ENCODE assay signal across 8 cellular contexts in the genomic region with DNA sequence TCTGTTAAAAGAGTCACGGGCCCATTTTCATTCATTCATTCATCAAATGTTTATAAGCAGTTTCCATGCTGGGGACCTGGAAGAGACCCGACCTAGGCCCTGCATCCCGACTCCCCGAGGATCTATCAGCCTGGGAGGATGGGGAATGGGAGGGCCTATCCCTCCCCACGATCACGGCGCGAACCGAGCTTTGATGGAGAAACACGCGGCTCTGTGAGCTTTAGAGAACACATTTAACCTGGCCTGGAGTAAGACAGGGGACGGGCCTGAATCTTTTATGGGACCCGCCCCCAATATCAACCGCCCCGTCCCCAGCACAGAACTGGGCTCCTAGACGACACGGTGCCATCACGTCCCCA. TPM values are rescaled to one million over a fixed set of nuclear protein-coding genes. Genes with fewer than 3 reads are reported as not detected.
DNase-seq lines count a peak whose midpoint lies in the region; ATAC-seq, FAIRE-seq and TF ChIP-seq lines count a peak whose summit lies in the region.

No MANE protein-coding gene starts in this region.

- peak overlapping the region; percentile 75 for H2AFZ ChIP-seq in DND-41 (ENCODE audit: low read depth, low read length)

- H3K9me3 ChIP-seq in DND-41 (ENCODE audit: insufficient read depth, low read length, severe bottlenecking) (no peaks in the 10 kb centered on the region), Peyer's patch (no peaks in the 10 kb centered on the region), esophagus muscularis mucosa (no peaks in the 10 kb centered on the region), psoas muscle (no peaks in the 10 kb centered on the region), pancreas (no peaks in the 10 kb centered on the region)

- peaks cover 21% of the 10 kb centered on the region for H3K79me2 ChIP-seq in DND-41 (ENCODE audit: insufficient read depth, low read length)

- no peak for TF ChIP-seq CTCF in DND-41 (IDR thresholded peaks at IDR 0.05; ENCODE audit: borderline replicate concordance, extremely low read depth, low read length, poor library complexity, severe bottlenecking)
- no peak for TF ChIP-seq CTCF in Peyer's patch (IDR thresholded peaks at IDR 0.05)
- no peak for TF ChIP-seq CTCF in esophagus muscularis mucosa (IDR thresholded peaks at IDR 0.05)
- TF ChIP-seq CTCF in psoas muscle (IDR thresholded peaks at IDR 0.05), result no peak
- TF ChIP-seq CTCF in pancreas (IDR thresholded peaks at IDR 0.05), result no peak

- peak overlapping the region; percentile 58 for H3K27ac ChIP-seq in DND-41 (ENCODE audit: low read length)
- H3K27ac ChIP-seq in Peyer's patch, result peak overlapping the region in 3 of 4 donors; percentile 33 to 41 (median 39)
- peak overlapping the region in 2 of 4 donors; percentile 38 to 46 for H3K27ac ChIP-seq in esophagus muscularis mucosa (replicated peaks in 1 of 4)
- H3K27ac ChIP-seq in psoas muscle, result no peak overlapping the region
- H3K27ac ChIP-seq in pancreas, result no peak overlapping the region

- H3K27me3 ChIP-seq in DND-41 (ENCODE audit: insufficient read depth, low read length, poor library complexity) (no peaks in the 10 kb centered on the region), Peyer's patch (no peaks in the 10 kb centered on the region), esophagus muscularis mucosa (peaks cover 0 to 12% (median 0%) of the 10 kb centered on the region in 4 donors), psoas muscle (ENCODE audit: insufficient read depth in 3 of 3, low read length in 2 of 3) (peaks cover 0 to 17% (median 0%) of the 10 kb centered on the region in 3 donors), pancreas (no peaks in the 10 kb centered on the region)

- peaks cover 12% of the 10 kb centered on the region; the same call in 1 of the 2 replicates for H4K20me1 ChIP-seq in DND-41 (ENCODE audit: insufficient read depth, low read length)

- peaks cover 30% of the 10 kb centered on the region for H3K4me1 ChIP-seq in DND-41 (ENCODE audit: insufficient read depth, low read length)
- peaks cover 0 to 40% (median 2%) of the 10 kb centered on the region in 4 donors for H3K4me1 ChIP-seq in Peyer's patch
- peaks cover 21 to 43% (median 40%) of the 10 kb centered on the region in 4 donors for H3K4me1 ChIP-seq in esophagus muscularis mucosa
- no peaks in the 10 kb centered on the region for H3K4me1 ChIP-seq in psoas muscle
- H3K4me1 ChIP-seq in pancreas, result peaks cover 0 to 3% (median 0%) of the 10 kb centered on the region in 3 donors

- H3K9ac ChIP-seq in DND-41 (ENCODE audit: low read depth, low read length), result peak overlapping the region; percentile 34

- 6% methylated on average over 10 of the region's 18 CpGs for WGBS in esophagus muscularis mucosa
- WGBS in psoas muscle, 3 donors, result 5 to 7% (median 6%) methylated on average over 18 of the region's 18 CpGs
- 4 to 6% methylated on average over 18 of the region's 18 CpGs for WGBS in pancreas, 2 donors

- in situ Hi-C loops in ACHN (cut with HindIII; ENCODE audit: low pct_ligation_motif_present, low pct_unique_long_range_greater_than_20kb, low sequenced_read_pairs), result no loop called here

- no peak for TF ChIP-seq EP300 in esophagus muscularis mucosa (IDR thresholded peaks at IDR 0.05)

- H3K36me3 ChIP-seq in DND-41 (ENCODE audit: insufficient read depth, low read length), result no peaks in the 10 kb centered on the region
- H3K36me3 ChIP-seq in Peyer's patch, result no peaks in the 10 kb centered on the region
- no peaks in the 10 kb centered on the region for H3K36me3 ChIP-seq in esophagus muscularis mucosa
- no peaks in the 10 kb centered on the region for H3K36me3 ChIP-seq in psoas muscle (ENCODE audit: insufficient read depth in 1 of 2, low read depth in 1 of 2)
- H3K36me3 ChIP-seq in pancreas, result no peaks in the 10 kb centered on the region

- H3K4me3 ChIP-seq in DND-41 (ENCODE audit: low read depth in 1 of 2, low read length in 2 of 2), result peak overlapping the region; percentile 2 to 53; a peak in 3 of 4 replicates
- peak overlapping the region; percentile 20 to 99 (median 70) for H3K4me3 ChIP-seq in Peyer's patch
- peak overlapping the region; percentile 79 to 94 (median 85) for H3K4me3 ChIP-seq in esophagus muscularis mucosa
- H3K4me3 ChIP-seq in psoas muscle, result peak overlapping the region; percentile 73
- peak overlapping the region in 2 of 4 donors; percentile 68 to 73 for H3K4me3 ChIP-seq in pancreas

- H3K4me2 ChIP-seq in DND-41 (ENCODE audit: insufficient read depth, low read length), result peak overlapping the region; percentile 73

- intact Hi-C loops in esophagus muscularis mucosa (cut with DNase I) (no loop called here), psoas muscle (cut with DNase I) (no loop called here), pancreas (cut with DNase I) (no loop called here)

- ATAC-seq in DND-41 (ENCODE audit: insufficient read depth, low read depth) (no peak), psoas muscle (no peak), pancreas (no peak)

- no peak for DNase-seq in DND-41
- no peak for DNase-seq in Peyer's patch
- DNase-seq in esophagus muscularis mucosa (ENCODE audit: extremely low spot score), result no peak
- DNase-seq in psoas muscle, result no peak
- DNase-seq in effector CD8-positive, alpha-beta T cell (lab: John Stamatoyannopoulos, UW), result no peak
- DNase-seq in A172 (ENCODE audit: low spot score), result no peak
- DNase-seq in pancreas, result no peak
- DNase-seq in ACHN, result no peak

- TF ChIP-seq POLR2A in Peyer's patch (IDR thresholded peaks at IDR 0.05), result no peak
- no peak for TF ChIP-seq POLR2A in esophagus muscularis mucosa (IDR thresholded peaks at IDR 0.05; ENCODE audit: low read depth)

- FAIRE-seq in pancreas (lab: Jason Lieb, UNC), result no peak

RNA-seq across cellular contexts. Expression of gene EVI5L, which starts 0.9 kb away (rescaled TPM):
- total RNA-seq in Peyer's patch (10 to 100 TPM in 3 of 4 donors, 1 to 10 TPM in 1; 7.7 to 22.3 (median 14.9) TPM), esophagus muscularis mucosa (10 to 100 TPM; 19.9 to 42.0 (median 29.2) TPM), psoas muscle (10 to 100 TPM; 13.9 to 25.9 (median 22.2) TPM), pancreas (1 to 10 TPM; 3.0 to 5.2 (median 4.6) TPM)
- polyA plus RNA-seq in psoas muscle (10 to 100 TPM in 2 of 3 donors, 1 to 10 TPM in 1; 5.8 to 10.7 (median 10.0) TPM), pancreas (1 to 10 TPM; 7.6 to 9.1 TPM)
- 20.2 and 21.1 TPM in 2 replicates for total RNA-seq in A172 (2014; rRNA removed; shearing (Covaris generic))

RNA-seq across cellular contexts. Expression of gene PRR36, which starts 45.0 kb away (rescaled TPM):
- total RNA-seq in Peyer's patch (not detected), esophagus muscularis mucosa (under 1 TPM in 1 of 4 donors, not detected in 3; 0.52 TPM), psoas muscle (not detected), pancreas (1 to 10 TPM; 1.6 to 2.1 (median 1.8) TPM)
- polyA plus RNA-seq in psoas muscle (not detected), pancreas (1 to 10 TPM; 2.8 to 3.1 TPM)
- 1.0 and 1.2 TPM in 2 replicates for total RNA-seq in A172 (2014; rRNA removed; shearing (Covaris generic))

RNA-seq across cellular contexts. Expression of gene LRRC8E, which starts 59.2 kb away (rescaled TPM):
- total RNA-seq in Peyer's patch (under 1 TPM in 3 of 4 donors, not detected in 1; 0.57 to 0.88 (median 0.80) TPM), esophagus muscularis mucosa (1 to 10 TPM in 1 of 4 donors, under 1 TPM in 2, not detected in 1; 0.33 to 1.0 (median 0.46) TPM), psoas muscle (under 1 TPM; 0.07 to 0.26 (median 0.15) TPM), pancreas (1 to 10 TPM; 4.6 to 6.1 (median 5.0) TPM)
- polyA plus RNA-seq in psoas muscle (under 1 TPM in 2 of 3 donors, not detected in 1; 0.03 to 0.10 TPM), pancreas (1 to 10 TPM; 2.6 to 3.2 TPM)
- total RNA-seq in A172 (2014; rRNA removed; shearing (Covaris generic)), result 30.8 and 33.7 TPM in 2 replicates

Comparison
In these comparisons a context has a peak if more than half of its experiments do, and no peak if none do; other contexts are left out.
1. H3K27ac ChIP-seq: peak in DND-41 (single experiment) and Peyer's patch (3 of 4); none in psoas muscle (single experiment) and pancreas (0 of 4).